In genomic region chr1:85888961-85889360, GRCh38 we compare ENCODE assay signal across 30 cellular contexts.
"Had no signal": no experiment of that assay in that cellular context is flagged by ENCODE, and none has a peak within 500 bp of the region (broad histone marks: within the 10 kb centered on the region; RNA-seq: fewer than 3 reads in every experiment).

No MANE protein-coding gene starts in this region.

- DNase-seq: activated CD4-positive, alpha-beta T cell treated with anti-CD3 and anti-CD28 coated beads for 36 hours; activated CD4-positive, alpha-beta T cell treated with anti-CD3 and anti-CD28 coated beads, Interleukin-2, amount 10 ng/mL, durations not matched to agents 7 days and 5 days; activated CD4-positive, alpha-beta T cell treated with anti-CD3 and anti-CD28 coated beads, Interleukin-2, amount 50 U/mL, for 48 hours; activated CD8-positive, alpha-beta T cell treated with anti-CD3 and anti-CD28 coated beads, Interleukin-2, amount 10 ng/mL, durations not matched to agents 7 days and 5 days; activated gamma-delta T cell; activated naive CD4-positive, alpha-beta T cell treated with Interleukin-2 at 50 U/mL for 16 hours; activated naive CD8-positive, alpha-beta T cell treated with anti-CD3 and anti-CD28 coated beads, Interleukin-2, amount 10 ng/mL, durations not matched to agents 7 days and 5 days; activated T-cell treated with anti-CD3 and anti-CD28 coated beads, Interleukin-2, amount 50 U/mL, for 24 hours; adrenal gland; body of pancreas; caudate nucleus; Kasumi-1; KG1; MM.1S; MV-4-11; NCI-H1092; NCI-H1436 treated with DMSO at 0.1 percent for 48 hours; NCI-H1694 treated with DMSO at 0.1 percent for 48 hours; NCI-H2029; NCI-H345; NCI-H524 treated with DMSO at 0.1 percent for 48 hours; PC-9; SHP77; SJCRH30 had no signal

- H2AFZ ChIP-seq: PC-9 had no signal

- H3K4me1 ChIP-seq: adrenal gland, body of pancreas, breast epithelium, SJCRH30 had no signal

- H3K36me3 ChIP-seq: adrenal gland, breast epithelium, SJCRH30 had no signal

- H3K4me2 ChIP-seq: PC-9 had no signal

- ATAC-seq: activated CD4-positive, alpha-beta T cell treated with anti-CD3 and anti-CD28 coated beads for 36 hours; activated CD4-positive, CD25-positive, alpha-beta regulatory T cell treated with anti-CD3 and anti-CD28 coated beads, Interleukin-2, amount 50 U/mL, for 24 hours; activated CD8-positive, alpha-beta T cell treated with anti-CD3 and anti-CD28 coated beads, Interleukin-2, amount 10 ng/mL, durations not matched to agents 7 days and 5 days; body of pancreas had no signal

- H3K4me3 ChIP-seq: adrenal gland, body of pancreas, breast epithelium, PC-9, SJCRH30, SK-N-MC had no signal

- H3K9me3 ChIP-seq: adrenal gland, body of pancreas, breast epithelium, SJCRH30 had no signal

- FAIRE-seq: astrocyte, RCC 7860, TTC549 had no signal

- H3K27ac ChIP-seq: adrenal gland, body of pancreas, breast epithelium, PC-9, SJCRH30, SK-N-MC had no signal

- H3K27me3 ChIP-seq: adrenal gland, body of pancreas, breast epithelium, SJCRH30 had no signal
